ENCODE assay signal across 18 cellular contexts in the genomic region with DNA sequence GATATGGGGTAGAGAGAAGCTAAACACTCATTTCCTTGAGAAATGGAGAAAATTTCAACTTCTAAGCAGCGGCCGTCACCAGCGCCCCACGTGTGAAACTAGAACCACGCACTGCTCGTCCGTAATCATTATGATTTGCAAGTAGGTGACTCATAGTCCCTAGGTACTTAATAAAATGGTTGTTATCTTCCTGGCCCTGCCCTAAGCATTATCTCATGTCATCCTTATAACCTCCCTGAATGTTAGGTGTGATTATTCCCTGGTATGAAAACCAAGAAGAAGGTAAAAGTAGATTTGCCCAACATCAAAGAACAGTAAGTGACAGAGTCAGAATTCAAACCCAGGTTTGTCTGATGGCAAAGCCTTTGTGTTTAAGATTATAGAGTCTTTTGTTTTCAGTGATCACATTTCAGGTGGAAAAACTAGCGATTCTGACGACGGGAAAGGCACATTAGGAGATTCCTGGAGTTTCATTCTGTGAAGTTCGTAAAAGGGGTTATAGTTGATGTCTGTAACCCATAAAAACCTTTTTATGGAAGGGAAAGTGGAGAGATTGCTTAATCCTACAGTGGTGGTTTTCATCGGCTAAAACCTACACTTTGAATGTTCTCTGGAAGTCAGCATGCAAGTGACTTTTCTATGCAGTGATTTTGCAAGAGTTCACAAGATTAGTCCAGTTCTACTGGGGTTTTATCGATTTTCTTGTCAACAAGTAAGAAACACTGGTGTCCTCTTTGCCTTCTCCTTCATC.
"Had no signal": no experiment of that assay in that cellular context is flagged by ENCODE, and none has a peak within 500 bp of the region (broad histone marks: within the 10 kb centered on the region; RNA-seq: fewer than 3 reads in every experiment).

No MANE protein-coding gene starts in this region.

- H3K27me3 Mint-ChIP-seq: activated CD4-positive, alpha-beta T cell treated with anti-CD3 and anti-CD28 coated beads, Interleukin-2, amount 10 ng/mL, durations not matched to agents 7 days and 5 days; memory B cell had no signal

- H3K9me3 Mint-ChIP-seq: activated CD4-positive, alpha-beta T cell treated with anti-CD3 and anti-CD28 coated beads, Interleukin-2, amount 10 ng/mL, durations not matched to agents 7 days and 5 days; dendritic cell treated with granulocyte-macrophage colony-stimulating factor and Interleukin-4, amounts not matched to agents 40 ng/mL and 50 ng/mL, for 4 days; memory B cell; type B pancreatic cell had no signal

- H3K27me3 ChIP-seq: adrenal gland, esophagus squamous epithelium had no signal

- H3K4me3 Mint-ChIP-seq: activated CD4-positive, alpha-beta T cell treated with anti-CD3 and anti-CD28 coated beads, Interleukin-2, amount 10 ng/mL, durations not matched to agents 7 days and 5 days; activated naive CD4-positive, alpha-beta T cell treated with anti-CD3 and anti-CD28 coated beads, Interleukin-2, amount 50 U/mL, for 24 hours; dendritic cell treated with granulocyte-macrophage colony-stimulating factor and Interleukin-4, amounts not matched to agents 40 ng/mL and 50 ng/mL, for 4 days; memory B cell; stimulated activated effector memory CD8-positive, alpha-beta T cell treated with anti-CD3 and anti-CD28 coated beads, Interleukin-12 subunit alpha, Interleukin-12 subunit beta, amount 100 ng/mL, for 72 hours; type B pancreatic cell had no signal

- H3K27ac Mint-ChIP-seq: activated CD4-positive, alpha-beta T cell treated with anti-CD3 and anti-CD28 coated beads, Interleukin-2, amount 10 ng/mL, durations not matched to agents 7 days and 5 days; activated naive CD4-positive, alpha-beta T cell treated with anti-CD3 and anti-CD28 coated beads, Interleukin-2, amount 50 U/mL, for 24 hours; dendritic cell treated with granulocyte-macrophage colony-stimulating factor and Interleukin-4, amounts not matched to agents 40 ng/mL and 50 ng/mL, for 4 days; memory B cell; progenitor cell of endocrine pancreas; stimulated activated effector memory CD8-positive, alpha-beta T cell treated with anti-CD3 and anti-CD28 coated beads, Interleukin-12 subunit alpha, Interleukin-12 subunit beta, amount 100 ng/mL, for 72 hours; type B pancreatic cell had no signal

- H3K36me3 Mint-ChIP-seq: activated naive CD4-positive, alpha-beta T cell treated with anti-CD3 and anti-CD28 coated beads, Interleukin-2, amount 50 U/mL, for 24 hours; memory B cell; stimulated activated effector memory CD8-positive, alpha-beta T cell treated with anti-CD3 and anti-CD28 coated beads, Interleukin-12 subunit alpha, Interleukin-12 subunit beta, amount 100 ng/mL, for 72 hours had no signal

- H3K27ac ChIP-seq: adrenal gland, esophagus squamous epithelium, stomach had no signal

- H3K4me3 ChIP-seq: adrenal gland, esophagus squamous epithelium, stomach had no signal

- H3K9me3 ChIP-seq: adrenal gland, esophagus squamous epithelium, stomach had no signal

- H3K4me1 Mint-ChIP-seq: activated CD4-positive, alpha-beta T cell treated with anti-CD3 and anti-CD28 coated beads, Interleukin-2, amount 10 ng/mL, durations not matched to agents 7 days and 5 days; activated naive CD4-positive, alpha-beta T cell treated with anti-CD3 and anti-CD28 coated beads, Interleukin-2, amount 50 U/mL, for 24 hours; memory B cell; stimulated activated effector memory CD8-positive, alpha-beta T cell treated with anti-CD3 and anti-CD28 coated beads, Interleukin-12 subunit alpha, Interleukin-12 subunit beta, amount 100 ng/mL, for 72 hours had no signal

- H3K36me3 ChIP-seq: adrenal gland, esophagus squamous epithelium, stomach had no signal

- H3K4me1 ChIP-seq: adrenal gland had no signal

- DNase-seq: activated CD4-positive, alpha-beta T cell treated with anti-CD3 and anti-CD28 coated beads, Interleukin-2, amount 10 ng/mL, durations not matched to agents 7 days and 5 days; activated CD8-positive, alpha-beta memory T cell treated with anti-CD3 and anti-CD28 coated beads for 24 hours; activated CD8-positive, alpha-beta memory T cell treated with anti-CD3 and anti-CD28 coated beads, Interleukin-2, amount 50 U/mL, for 48 hours; activated effector memory CD4-positive, alpha-beta T cell treated with Interleukin-2 at 50 U/mL for 16 hours; activated T-cell treated with anti-CD3 and anti-CD28 coated beads, Interleukin-2, amount 50 U/mL, for 48 hours; adrenal gland; effector memory CD4-positive, alpha-beta T cell; esophagus squamous epithelium; occipital lobe; stimulated activated CD4-positive, alpha-beta T cell treated with anti-CD3 and anti-CD28 coated beads, Interleukin-4, amount 100 ng/mL, for 24 hours; stomach; T1000 had no signal
